Comparison of ENCODE assay signal across 1 cellular context in genomic region chr16:75464130-75464918, GRCh38.
A peak's percentile ranks its signal among the peaks of the same experiment; 100 is the strongest.
TF ChIP-seq lines count a peak whose summit lies in the region.

TMEM170A (minus strand) TSS chr16:75464689; CDS start chr16:75464600, 89 bp downstream.

TF ChIP-seq in HEK293, 187 proteins besides CTCF, POLR2A, EP300 and RAD21 (continued from another document and continues in another):
- TF ChIP-seq PRDM2 (tag by site-specific recombination; IDR thresholded peaks at IDR 0.05; ENCODE audit: borderline replicate concordance) (no peak), KLF1 (tag by site-specific recombination; IDR thresholded peaks at IDR 0.05) (0 out of 2 replicates have a peak, but pooled peaks have one; percentile 18), EGR2 (tag by site-specific recombination; IDR thresholded peaks at IDR 0.05; ENCODE audit: low read depth) (no peak), ZNF704 (tag by site-specific recombination; IDR thresholded peaks at IDR 0.05) (no peak), TSHZ1 (tag by site-specific recombination; IDR thresholded peaks at IDR 0.05; ENCODE audit: borderline replicate concordance) (no peak), BCL11B (tag by site-specific recombination; IDR thresholded peaks at IDR 0.05; ENCODE audit: low read depth) (peak; percentile 55; the same call in 1 of the 2 replicates), ZNF473 (tag by site-specific recombination; IDR thresholded peaks at IDR 0.05) (no peak), ZNF549 (tag by site-specific recombination; IDR thresholded peaks at IDR 0.05) (no peak), ZNF785 (tag by site-specific recombination; IDR thresholded peaks at IDR 0.05) (no peak), ZNF747 (tag by site-specific recombination; IDR thresholded peaks at IDR 0.05) (no peak), FEZF1 (tag by site-specific recombination; IDR thresholded peaks at IDR 0.05) (no peak), ZNF48 (tag by site-specific recombination; IDR thresholded peaks at IDR 0.05) (no peak), ZNF639 (tag by site-specific recombination; IDR thresholded peaks at IDR 0.05) (no peak), ZNF398 (tag by site-specific recombination; IDR thresholded peaks at IDR 0.05) (0 out of 2 replicates have a peak, but pooled peaks have one; percentile 10), ZNF561 (tag by site-specific recombination; IDR thresholded peaks at IDR 0.05; ENCODE audit: borderline replicate concordance) (peak; percentile 30; the same call in 1 of the 2 replicates), GFI1B (tag by site-specific recombination; IDR thresholded peaks at IDR 0.05) (no peak), ZNF350 (tag by site-specific recombination; IDR thresholded peaks at IDR 0.05) (no peak), ZNF2 (tag by site-specific recombination; IDR thresholded peaks at IDR 0.05) (peak; percentile 98), ZNF596 (tag by site-specific recombination; IDR thresholded peaks at IDR 0.05) (0 out of 2 replicates have a peak, but pooled peaks have one; percentile 2), MEIS1 (CRISPR knock-in tag; IDR thresholded peaks at IDR 0.05; ENCODE audit: borderline replicate concordance) (no peak), ZNF146 (tag by site-specific recombination; IDR thresholded peaks at IDR 0.05) (no peak), ZNF169 (tag by site-specific recombination; IDR thresholded peaks at IDR 0.05) (no peak), ZNF211 (tag by site-specific recombination; IDR thresholded peaks at IDR 0.05; ENCODE audit: low read depth) (no peak), ZNF394 (tag by site-specific recombination; IDR thresholded peaks at IDR 0.05; ENCODE audit: borderline replicate concordance) (no peak; the same call in 1 of the 2 replicates), ZNF777 (tag by site-specific recombination; IDR thresholded peaks at IDR 0.05; ENCODE audit: borderline replicate concordance) (no peak), ZSCAN23 (tag by site-specific recombination; IDR thresholded peaks at IDR 0.05) (no peak), ZSCAN16 (tag by site-specific recombination; IDR thresholded peaks at IDR 0.05) (no peak), ZFP37 (tag by site-specific recombination; IDR thresholded peaks at IDR 0.05) (no peak), GLI4 (tag by site-specific recombination; IDR thresholded peaks at IDR 0.05) (no peak), ZNF280D (tag by site-specific recombination; IDR thresholded peaks at IDR 0.05) (no peak), ZNF701 (tag by site-specific recombination; IDR thresholded peaks at IDR 0.05) (no peak), YY1 (tag by site-specific recombination; IDR thresholded peaks at IDR 0.05) (no peak), ZNF24 (tag by site-specific recombination; IDR thresholded peaks at IDR 0.05) (no peak), ZNF658 (tag by site-specific recombination; IDR thresholded peaks at IDR 0.05) (no peak), ZBTB49 (tag by site-specific recombination; IDR thresholded peaks at IDR 0.05; ENCODE audit: low read depth) (no peak), HOXA7 (CRISPR knock-in tag; IDR thresholded peaks at IDR 0.05; ENCODE audit: borderline replicate concordance) (no peak), KLF8 (tag by site-specific recombination; IDR thresholded peaks at IDR 0.05) (peak; percentile 27; the same call in 1 of the 2 replicates), ZXDB (tag by site-specific recombination; IDR thresholded peaks at IDR 0.05) (peak; percentile 98), ZNF600 (tag by site-specific recombination; IDR thresholded peaks at IDR 0.05) (peak; percentile 71), ZIC2 (tag by site-specific recombination; IDR thresholded peaks at IDR 0.05) (no peak), ATF2 (tag by site-specific recombination; IDR thresholded peaks at IDR 0.05; ENCODE audit: low read depth) (no peak), ZNF664 (tag by site-specific recombination; IDR thresholded peaks at IDR 0.05) (no peak)
